Comparison of ENCODE assay signal across 16 cellular contexts in genomic region chr6:111231078-111231435, GRCh38.
"Had no signal": no experiment of that assay in that cellular context is flagged by ENCODE, and none has a peak within 500 bp of the region (broad histone marks: within the 10 kb centered on the region; RNA-seq: fewer than 3 reads in every experiment).

No MANE protein-coding gene starts in this region.

- H3K27me3 Mint-ChIP-seq: activated CD8-positive, alpha-beta T cell treated with anti-CD3 and anti-CD28 coated beads for 36 hours had no signal

- DNase-seq: activated CD4-positive, alpha-beta T cell treated with anti-CD3 and anti-CD28 coated beads for 4 hours; activated CD8-positive, alpha-beta T cell treated with anti-CD3 and anti-CD28 coated beads for 36 hours; activated effector memory CD4-positive, alpha-beta T cell treated with Interleukin-2 at 50 U/mL for 16 hours; activated naive CD4-positive, alpha-beta T cell treated with anti-CD3 and anti-CD28 coated beads, Interleukin-2, amount 50 U/mL, for 16 hours; activated T-cell treated with anti-CD3 and anti-CD28 coated beads, Interleukin-2, amount 50 U/mL, for 4 hours; head of caudate nucleus; nephron progenitor cell; occipital lobe; stimulated activated CD4-positive, alpha-beta T cell treated with anti-CD3 and anti-CD28 coated beads, Interleukin-4, amount 100 ng/mL, for 1 hour; stimulated activated naive B cell treated with anti-CD40 and anti-IgM and Interleukin-4, amounts not matched to agents 10 μg/mL and 1 μg/mL and 100 μg/mL, for 72 hours; T-helper 2 cell had no signal

- ATAC-seq: activated CD8-positive, alpha-beta T cell treated with anti-CD3 and anti-CD28 coated beads for 36 hours; activated T-cell treated with anti-CD3 and anti-CD28 coated beads, Interleukin-2, amount 50 U/mL, for 4 hours; stimulated activated naive B cell treated with anti-CD40 and anti-IgM and Interleukin-4, amounts not matched to agents 10 μg/mL and 1 μg/mL and 100 μg/mL, for 72 hours; WTC11 had no signal

- H3K4me1 ChIP-seq: vagina had no signal

- H3K27ac ChIP-seq: cardiac muscle cell, esophagus muscularis mucosa, tibial nerve, vagina had no signal

- H3K4me3 ChIP-seq: cardiac muscle cell, esophagus muscularis mucosa, tibial nerve, vagina had no signal

- H3K36me3 Mint-ChIP-seq: stimulated activated naive B cell treated with anti-CD40 and anti-IgM and Interleukin-4, amounts not matched to agents 10 μg/mL and 1 μg/mL and 100 μg/mL, for 72 hours; WTC11 had no signal

- H3K36me3 ChIP-seq: cardiac muscle cell, esophagus muscularis mucosa, tibial nerve, vagina had no signal

- H3K4me3 Mint-ChIP-seq: activated CD8-positive, alpha-beta T cell treated with anti-CD3 and anti-CD28 coated beads for 36 hours; activated T-cell treated with anti-CD3 and anti-CD28 coated beads, Interleukin-2, amount 50 U/mL, for 4 hours; nephron progenitor cell; stimulated activated naive B cell treated with anti-CD40 and anti-IgM and Interleukin-4, amounts not matched to agents 10 μg/mL and 1 μg/mL and 100 μg/mL, for 72 hours; WTC11 had no signal

- H3K27me3 ChIP-seq: cardiac muscle cell, esophagus muscularis mucosa, tibial nerve, vagina had no signal

- H3K27ac Mint-ChIP-seq: activated CD8-positive, alpha-beta T cell treated with anti-CD3 and anti-CD28 coated beads for 36 hours; nephron progenitor cell; stimulated activated naive B cell treated with anti-CD40 and anti-IgM and Interleukin-4, amounts not matched to agents 10 μg/mL and 1 μg/mL and 100 μg/mL, for 72 hours; WTC11 had no signal

- H3K9me3 ChIP-seq: esophagus muscularis mucosa, tibial nerve, vagina had no signal

- H3K4me1 Mint-ChIP-seq: nephron progenitor cell; stimulated activated naive B cell treated with anti-CD40 and anti-IgM and Interleukin-4, amounts not matched to agents 10 μg/mL and 1 μg/mL and 100 μg/mL, for 72 hours had no signal
